ENCODE assay signal across 14 cellular contexts in the genomic region with DNA sequence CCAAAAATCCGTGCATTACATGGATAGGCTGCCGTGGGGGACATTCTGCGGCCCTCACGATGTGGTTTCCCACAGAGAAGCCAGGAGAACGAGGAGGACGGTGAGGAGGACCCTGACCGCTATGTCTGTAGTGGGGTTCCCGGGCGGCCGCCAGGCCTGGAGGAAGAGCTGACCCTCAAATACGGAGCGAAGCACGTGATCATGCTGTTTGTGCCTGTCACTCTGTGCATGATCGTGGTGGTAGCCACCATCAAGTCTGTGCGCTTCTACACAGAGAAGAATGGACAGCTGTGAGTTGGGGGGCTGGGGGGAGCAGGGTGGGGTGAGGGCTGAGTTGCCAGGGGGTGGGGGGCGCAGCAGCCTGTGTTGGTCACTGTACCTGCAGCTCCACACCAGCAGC. TPM values are rescaled to one million over a fixed set of nuclear protein-coding genes. Genes with fewer than 3 reads are reported as not detected.
A peak's percentile ranks its signal among the peaks of the same experiment; 100 is the strongest.
DNase-seq lines count a peak whose midpoint lies in the region; ATAC-seq, FAIRE-seq and TF ChIP-seq lines count a peak whose summit lies in the region.
"Had no signal": no experiment of that assay in that cellular context is flagged by ENCODE, and none has a peak within 500 bp of the region (broad histone marks: within the 10 kb centered on the region; RNA-seq: fewer than 3 reads in every experiment).

No MANE protein-coding gene starts in this region.

- CTCF ChIA-PET in HepG2 (lab: Yijun Ruan, JAX; ENCODE audit: low intra/inter-chr PET ratio, low total read pairs), result no interaction called here

- peaks cover 0 to 9% (median 2%) of the 10 kb centered on the region in 4 donors for H3K36me3 ChIP-seq in liver (ENCODE audit: control insufficient read depth in 4 of 4, insufficient read depth in 3 of 4, low read depth in 1 of 4, low read length in 3 of 4)
- peaks cover 7 to 26% of the 10 kb centered on the region in 2 experiments; a peak in 4 of 5 replicates for H3K36me3 ChIP-seq in HepG2 (replicated peaks in 1 of 2; ENCODE audit: control insufficient read depth in 1 of 2, insufficient read depth in 2 of 2, low read length in 2 of 2)
- peaks cover 4% of the 10 kb centered on the region for H3K36me3 ChIP-seq in WERI-Rb-1

- H3K4me1 ChIP-seq in liver (ENCODE audit: control insufficient read depth in 4 of 4, insufficient read depth in 4 of 4, low read length in 3 of 4) (peaks cover 3 to 20% (median 15%) of the 10 kb centered on the region in 4 donors), HepG2 (ENCODE audit: insufficient read depth, low read length) (no peaks in the 10 kb centered on the region)

- H3K27ac ChIP-seq in liver (ENCODE audit: low read depth in 1 of 2, low read length in 2 of 2) (peak overlapping the region; percentile 84 to 87), HepG2 (ENCODE audit: extremely low read length, insufficient read depth, low read length) (no peak overlapping the region), WERI-Rb-1 (peak overlapping the region; percentile 69; the same call in 1 of the 2 replicates)
- H3K27ac ChIP-seq: HL-60, PC-9 had no signal

- no peaks in the 10 kb centered on the region for H3K27me3 ChIP-seq in liver (ENCODE audit: control insufficient read depth in 4 of 4, insufficient read depth in 4 of 4, low read length in 3 of 4)
- no peaks in the 10 kb centered on the region for H3K27me3 ChIP-seq in HepG2 (ENCODE audit: control insufficient read depth in 1 of 2, insufficient read depth in 2 of 2, low read length in 2 of 2)
- no peaks in the 10 kb centered on the region for H3K27me3 ChIP-seq in WERI-Rb-1 (ENCODE audit: insufficient read depth, low read depth, severe bottlenecking)

- no TSS peak for BruUV-seq in HepG2 (replicated peaks; lab: Mats Ljungman, UMichigan)

- H3K36me3 Mint-ChIP-seq in immature natural killer cell, result peaks cover 10 to 27% (median 23%) of the 10 kb centered on the region in 3 donors
- peaks cover 10% of the 10 kb centered on the region for H3K36me3 Mint-ChIP-seq in type B pancreatic cell

- H3K9me3 Mint-ChIP-seq in immature natural killer cell, result peaks cover 0 to 1% (median 0%) of the 10 kb centered on the region in 6 donors
- no peaks in the 10 kb centered on the region for H3K9me3 Mint-ChIP-seq in type B pancreatic cell

- no peak overlapping the region for H2AFZ ChIP-seq in HepG2 (ENCODE audit: low read length)
- H2AFZ ChIP-seq: PC-9 had no signal

- no peak for TF ChIP-seq POLR2A in HepG2 (IDR thresholded peaks at IDR 0.05; ENCODE audit: insufficient read depth in 1 of 2, low read depth in 2 of 2, low read length in 2 of 2)

- TF ChIP-seq RAD21 in liver (IDR thresholded peaks at IDR 0.05), result no peak
- no peak for TF ChIP-seq RAD21 in HepG2 (CRISPR knock-in tag; IDR thresholded peaks at IDR 0.05)

- 94% methylated on average over 16 of the region's 16 CpGs for WGBS in liver
- WGBS in HepG2 (ENCODE audit: low lambda C conversion rate), result 99% methylated on average over 15 of the region's 16 CpGs

- ATAC-seq in HepG2, result no peak
- ATAC-seq in left lobe of liver, result no peak
- ATAC-seq in GM19467 (IDR thresholded peaks at IDR 0.05; ENCODE audit: unreplicated experiment), result no peak
- ATAC-seq: HCT116 had no signal

- H3K79me2 ChIP-seq in HepG2 (ENCODE audit: insufficient read depth, low read length), result no peaks in the 10 kb centered on the region

- H3K27me3 Mint-ChIP-seq in immature natural killer cell (ENCODE audit: low read depth in 3 of 3) (peaks cover 0 to 5% (median 0%) of the 10 kb centered on the region in 3 donors), type B pancreatic cell (no peaks in the 10 kb centered on the region)

- H4K20me1 ChIP-seq in HepG2 (ENCODE audit: insufficient read depth, low read length), result no peaks in the 10 kb centered on the region

- POLR2A ChIA-PET in HepG2 (lab: Yijun Ruan, JAX), result no interaction called here

- in situ Hi-C loops in HepG2 (cut with HindIII; ENCODE audit: extremely low pct_ligation_motif_present, low pct_unique_long_range_greater_than_20kb), result no loop called here

- no peaks in the 10 kb centered on the region for H3K9me3 ChIP-seq in liver (ENCODE audit: control insufficient read depth in 4 of 4, low read length in 3 of 4)
- no peaks in the 10 kb centered on the region for H3K9me3 ChIP-seq in HepG2 (ENCODE audit: low read length)
- H3K9me3 ChIP-seq in WERI-Rb-1 (ENCODE audit: severe bottlenecking), result no peaks in the 10 kb centered on the region

- peaks cover 41 to 48% of the 10 kb centered on the region in 2 donors for H3K4me1 Mint-ChIP-seq in immature natural killer cell
- H3K4me1 Mint-ChIP-seq in type B pancreatic cell (ENCODE audit: unreplicated experiment), result peaks cover 22% of the 10 kb centered on the region

- TF ChIP-seq CTCF in liver (IDR thresholded peaks at IDR 0.05; ENCODE audit: low read depth, low read length, missing input control) (no peak), HepG2 (CRISPR knock-in tag; IDR thresholded peaks at IDR 0.05) (no peak), WERI-Rb-1 (IDR thresholded peaks at IDR 0.05; ENCODE audit: low read depth, low read length) (no peak), type B pancreatic cell (conservative IDR thresholded peaks at IDR 0.05) (no peak)

- H3K4me3 ChIP-seq in liver (ENCODE audit: low read depth in 1 of 3, low read length in 3 of 3), result no peak overlapping the region
- no peak overlapping the region for H3K4me3 ChIP-seq in HepG2 (replicated peaks in 1 of 3; ENCODE audit: insufficient read depth in 1 of 3, low read depth in 2 of 3, low read length in 3 of 3)
- no peak overlapping the region for H3K4me3 ChIP-seq in WERI-Rb-1 (ENCODE audit: low read depth, low read length)
- H3K4me3 ChIP-seq: PC-9 had no signal

- TF ChIP-seq EP300 in HepG2 (IDR thresholded peaks at IDR 0.05; ENCODE audit: low read depth in 2 of 2, low read length in 2 of 2) (no peak), HepG2 (CRISPR knock-in tag; IDR thresholded peaks at IDR 0.05; ENCODE audit: borderline replicate concordance) (no peak)

- intact Hi-C loops in HepG2 (cut with micrococcal nuclease; ENCODE audit: unreplicated experiment), result no loop called here

- FAIRE-seq in HepG2 (lab: Jason Lieb, UNC), result no peak

- no peak for DNase-seq in HepG2 (ENCODE audit: low spot score)
- DNase-seq in WERI-Rb-1, result no peak
- no peak for DNase-seq in immature natural killer cell
- no peak for DNase-seq in type B pancreatic cell (ENCODE audit: extremely low spot score, unreplicated experiment)
- no peak for DNase-seq in left lobe of liver (ENCODE audit: low spot score)
- no peak for DNase-seq in HPDE6-E6E7 (ENCODE audit: extremely low spot score)
- DNase-seq: C1 segment of cervical spinal cord, cerebellar nuclear complex, NCI-H1694 treated with DMSO at 0.1 percent for 48 hours, PC-9 had no signal

- H3K9ac ChIP-seq in liver (ENCODE audit: low read depth in 1 of 2, low read length in 2 of 2), result no peak overlapping the region
- no peak overlapping the region for H3K9ac ChIP-seq in HepG2 (ENCODE audit: insufficient read depth, low read depth, low read length)

- H3K27ac Mint-ChIP-seq in immature natural killer cell, result peak overlapping the region; percentile 90 to 96 (median 92)
- H3K27ac Mint-ChIP-seq in type B pancreatic cell, result no peak overlapping the region

- peak overlapping the region; percentile 71 to 85 (median 83) for H3K4me3 Mint-ChIP-seq in immature natural killer cell
- H3K4me3 Mint-ChIP-seq in type B pancreatic cell, result no peak overlapping the region

- H3K4me2 ChIP-seq in HepG2 (ENCODE audit: low read depth, low read length), result no peak overlapping the region
- H3K4me2 ChIP-seq: PC-9 had no signal

RNA-seq across cellular contexts. Expression of a gene that starts 13.2 kb away (rescaled TPM):
- total RNA-seq in liver, result 10 to 100 TPM in 1 of 2 donors, 1 to 10 TPM in 1; 6.9 to 19.0 TPM
- 10 to 100 TPM in 1 of 2 donors, 1 to 10 TPM in 1; 9.8 to 11.7 TPM for polyA plus RNA-seq in liver
- 5.9 and 13.1 TPM in 2 replicates for total RNA-seq in HepG2 (2016; rRNA removed; fragmentation: Illumina TruSeq; extraction: Trizol)
- 4.8 and 5.9 TPM in 2 replicates for total RNA-seq in HepG2 (2016; cell fraction: cytosol; rRNA removed; fragmentation: Illumina TruSeq; extraction: Trizol; ENCODE audit: low read depth)
- 6.9 and 11.6 TPM in 2 replicates for total RNA-seq in HepG2 (2016; cell fraction: insoluble cytoplasmic fraction; rRNA removed; fragmentation: Illumina TruSeq; extraction: Trizol)
- 7.6 and 8.3 TPM in 2 replicates for total RNA-seq in HepG2 (2016; cell fraction: membrane; rRNA removed; fragmentation: Illumina TruSeq; extraction: Trizol)
- 12.6 and 13.3 TPM in 2 replicates for total RNA-seq in HepG2 (2016; cell fraction: nucleus; rRNA removed; fragmentation: Illumina TruSeq; extraction: Trizol)
- 5.9 and 11.1 TPM in 2 replicates for polyA plus RNA-seq in HepG2 (2011; rRNA removed)
- 6.9 and 7.2 TPM in 2 replicates for polyA plus RNA-seq in HepG2 (2011; cell fraction: cytosol; rRNA removed)
- 15.6 and 17.7 TPM in 2 replicates for polyA plus RNA-seq in HepG2 (2011; cell fraction: nucleus; rRNA removed)
- 3.6 and 4.6 TPM in 2 replicates for polyA plus RNA-seq in HepG2 (2012)
- 3.9 TPM in 2 replicates for polyA plus RNA-seq in HepG2 (2016; cell fraction: cytosol; fragmentation: Illumina TruSeq; extraction: Trizol; ENCODE audit: low read depth)
- 4.8 and 5.0 TPM in 2 replicates for polyA plus RNA-seq in HepG2 (2016; cell fraction: insoluble cytoplasmic fraction; fragmentation: Illumina TruSeq; extraction: Trizol; ENCODE audit: low read depth)
- 5.7 and 6.0 TPM in 2 replicates for polyA plus RNA-seq in HepG2 (2016; cell fraction: membrane; fragmentation: Illumina TruSeq; extraction: Trizol; ENCODE audit: low read depth)
- 17.4 and 20.1 TPM in 2 replicates for polyA plus RNA-seq in HepG2 (2016; cell fraction: nucleus; fragmentation: Illumina TruSeq; extraction: Trizol; ENCODE audit: insufficient read depth, low read depth)
- polyA minus RNA-seq in HepG2 (2011; rRNA and poly(A)+ RNA removed; ENCODE audit: low replicate concordance), result 21.7 and 55.4 TPM in 2 replicates
- polyA minus RNA-seq in HepG2 (2011; cell fraction: cytosol; rRNA and poly(A)+ RNA removed), result 3.9 and 5.3 TPM in 2 replicates
- polyA minus RNA-seq in HepG2 (2011; cell fraction: nucleus; rRNA and poly(A)+ RNA removed), result 10.3 and 12.7 TPM in 2 replicates
- 10 to 100 TPM; 19.5 to 23.1 (median 20.2) TPM for polyA plus RNA-seq in immature natural killer cell
- total RNA-seq in type B pancreatic cell (ENCODE audit: low replicate concordance), result 10.5 and 22.6 TPM in 2 replicates
- total RNA-seq in left lobe of liver, result 21.7 TPM

RNA-seq across cellular contexts. Expression of a gene that starts 56.5 kb away (rescaled TPM):
- total RNA-seq in liver (10 to 100 TPM; 24.4 to 57.1 TPM), HepG2 (2016; rRNA removed; fragmentation: Illumina TruSeq; extraction: Trizol) (63.3 and 88.7 TPM in 2 replicates), type B pancreatic cell (ENCODE audit: low replicate concordance) (21.0 and 29.7 TPM in 2 replicates), left lobe of liver (87.3 TPM)
- polyA plus RNA-seq in liver (10 to 100 TPM; 52.8 to 60.0 TPM), HepG2 (2011; rRNA removed) (60.4 and 72.2 TPM in 2 replicates), immature natural killer cell (10 to 100 TPM; 26.9 to 44.3 (median 34.7) TPM)
- 25.9 and 28.8 TPM in 2 replicates for total RNA-seq in HepG2 (2016; cell fraction: cytosol; rRNA removed; fragmentation: Illumina TruSeq; extraction: Trizol; ENCODE audit: low read depth)
- total RNA-seq in HepG2 (2016; cell fraction: insoluble cytoplasmic fraction; rRNA removed; fragmentation: Illumina TruSeq; extraction: Trizol), result 60.2 and 93.0 TPM in 2 replicates
- total RNA-seq in HepG2 (2016; cell fraction: membrane; rRNA removed; fragmentation: Illumina TruSeq; extraction: Trizol), result 26.6 and 26.8 TPM in 2 replicates
- 66.7 and 69.0 TPM in 2 replicates for total RNA-seq in HepG2 (2016; cell fraction: nucleus; rRNA removed; fragmentation: Illumina TruSeq; extraction: Trizol)
- polyA plus RNA-seq in HepG2 (2011; cell fraction: cytosol; rRNA removed), result 53.6 and 65.9 TPM in 2 replicates
- 117 and 151 TPM in 2 replicates for polyA plus RNA-seq in HepG2 (2011; cell fraction: nucleus; rRNA removed)
- polyA plus RNA-seq in HepG2 (2012), result 69.4 and 75.0 TPM in 2 replicates
- polyA plus RNA-seq in HepG2 (2016; cell fraction: cytosol; fragmentation: Illumina TruSeq; extraction: Trizol; ENCODE audit: low read depth), result 6.0 and 6.9 TPM in 2 replicates
- 55.2 and 65.3 TPM in 2 replicates for polyA plus RNA-seq in HepG2 (2016; cell fraction: insoluble cytoplasmic fraction; fragmentation: Illumina TruSeq; extraction: Trizol; ENCODE audit: low read depth)
- 14.1 and 15.8 TPM in 2 replicates for polyA plus RNA-seq in HepG2 (2016; cell fraction: membrane; fragmentation: Illumina TruSeq; extraction: Trizol; ENCODE audit: low read depth)
- 146 and 150 TPM in 2 replicates for polyA plus RNA-seq in HepG2 (2016; cell fraction: nucleus; fragmentation: Illumina TruSeq; extraction: Trizol; ENCODE audit: insufficient read depth, low read depth)
- 30.4 and 75.1 TPM in 2 replicates for polyA minus RNA-seq in HepG2 (2011; rRNA and poly(A)+ RNA removed; ENCODE audit: low replicate concordance)
- 31.1 and 31.3 TPM in 2 replicates for polyA minus RNA-seq in HepG2 (2011; cell fraction: cytosol; rRNA and poly(A)+ RNA removed)
- polyA minus RNA-seq in HepG2 (2011; cell fraction: nucleus; rRNA and poly(A)+ RNA removed), result 28.2 and 38.1 TPM in 2 replicates
